In genomic region chrX:64192040-64192439, GRCh38 we compare ENCODE assay signal across 21 cellular contexts. TPM values are rescaled to one million over a fixed set of nuclear protein-coding genes. Genes with fewer than 3 reads are reported as not detected.
DNase-seq lines count a peak whose midpoint lies in the region; TF ChIP-seq lines count a peak whose summit lies in the region.
"Had no signal": no experiment of that assay in that cellular context is flagged by ENCODE, and none has a peak within 500 bp of the region (broad histone marks: within the 10 kb centered on the region; RNA-seq: fewer than 3 reads in every experiment).

No MANE protein-coding gene starts in this region.

- no peak overlapping the region for H3K27ac ChIP-seq in right atrium auricular region
- H3K27ac ChIP-seq in coronary artery, result no peak overlapping the region
- H3K27ac ChIP-seq in SJCRH30, result no peak overlapping the region
- H3K27ac ChIP-seq in dorsolateral prefrontal cortex, result no peak overlapping the region
- H3K27ac ChIP-seq: BLaER1, GM23248 had no signal

- H3K4me3 ChIP-seq in right atrium auricular region (no peak overlapping the region), H7 (ENCODE audit: insufficient read depth, low read depth, low read length) (no peak overlapping the region), coronary artery (no peak overlapping the region), SJCRH30 (no peak overlapping the region), dorsolateral prefrontal cortex (no peak overlapping the region)
- H3K4me3 ChIP-seq: BLaER1, GM23248 had no signal

- H3K36me3 ChIP-seq in right atrium auricular region, result peaks cover 13% of the 10 kb centered on the region
- H3K36me3 ChIP-seq in H7 (replicated peaks; ENCODE audit: control insufficient read depth, insufficient read depth, low read length), result peaks cover 3% of the 10 kb centered on the region; the same call in 1 of the 2 replicates
- H3K36me3 ChIP-seq in SJCRH30, result peaks cover 5% of the 10 kb centered on the region

- intact Hi-C loops in cardiac septum (cut with DNase I), result no loop called here
- intact Hi-C loops in dorsolateral prefrontal cortex (cut with DNase I), result loop anchor here in 1 of 2 donors (10.0 kb wide), 1 partner anchor 97 kb away; no protein-coding TSS in a partner anchor

- no peaks in the 10 kb centered on the region for H3K27me3 Mint-ChIP-seq in type B pancreatic cell
- H3K27me3 Mint-ChIP-seq: CD4-positive, alpha-beta memory T cell had no signal

- no peaks in the 10 kb centered on the region for H3K9me3 ChIP-seq in right atrium auricular region
- H3K9me3 ChIP-seq in SJCRH30 (replicated peaks), result no peaks in the 10 kb centered on the region
- H3K9me3 ChIP-seq: BLaER1 had no signal

- H3K4me1 ChIP-seq in right atrium auricular region (peaks cover 0 to 14% of the 10 kb centered on the region in 2 donors), SJCRH30 (no peaks in the 10 kb centered on the region)
- H3K4me1 ChIP-seq: BLaER1 had no signal

- peaks cover 8% of the 10 kb centered on the region for H3K36me3 Mint-ChIP-seq in type B pancreatic cell

- H3K27me3 ChIP-seq in right atrium auricular region, result no peaks in the 10 kb centered on the region
- H3K27me3 ChIP-seq in H7 (ENCODE audit: control insufficient read depth, insufficient read depth, low read length), result no peaks in the 10 kb centered on the region
- no peaks in the 10 kb centered on the region for H3K27me3 ChIP-seq in SJCRH30
- peaks cover 0 to 69% (median 0%) of the 10 kb centered on the region in 45 donors for H3K27me3 ChIP-seq in dorsolateral prefrontal cortex

- H3K4me3 Mint-ChIP-seq in type B pancreatic cell, result no peak overlapping the region
- H3K4me3 Mint-ChIP-seq: CD14-positive monocyte; CD4-positive, alpha-beta memory T cell; HFFc6 had no signal

- TF ChIP-seq CTCF in right atrium auricular region (IDR thresholded peaks at IDR 0.05) (no peak), coronary artery (IDR thresholded peaks at IDR 0.05) (no peak), type B pancreatic cell (conservative IDR thresholded peaks at IDR 0.05) (no peak), dorsolateral prefrontal cortex (IDR thresholded peaks at IDR 0.05 in 54 of 56, conservative IDR thresholded peaks at IDR 0.05 in 2 of 56; ENCODE audit: low read depth in 1 of 56, partially characterized antibody in 56 of 56) (no peak)

- H3K27ac Mint-ChIP-seq in type B pancreatic cell, result no peak overlapping the region
- H3K27ac Mint-ChIP-seq: CD4-positive, alpha-beta memory T cell; HFFc6 had no signal

- DNase-seq in cardiac septum (ENCODE audit: low spot score) (peak; percentile 61), right atrium auricular region (ENCODE audit: low spot score) (no peak), H7 (peak; percentile 2), coronary artery (ENCODE audit: low spot score) (peak; percentile 53), type B pancreatic cell (ENCODE audit: extremely low spot score, unreplicated experiment) (peak; percentile 10), SJCRH30 (no peak), dorsolateral prefrontal cortex (no peak), NCI-H1436 (lab: John Stamatoyannopoulos, UW) (no peak)
- DNase-seq: 8988T; Calu3; CD4-positive, alpha-beta memory T cell; DMS79 treated with DMSO at 0.1 percent for 48 hours; GF-D8; GM23248; HCEC 1CT; HFFc6; IMR-90 had no signal

- H3K4me1 Mint-ChIP-seq in type B pancreatic cell (ENCODE audit: unreplicated experiment), result no peaks in the 10 kb centered on the region
- H3K4me1 Mint-ChIP-seq: CD14-positive monocyte; CD4-positive, alpha-beta memory T cell had no signal

- no peaks in the 10 kb centered on the region for H3K9me3 Mint-ChIP-seq in type B pancreatic cell
- H3K9me3 Mint-ChIP-seq: CD4-positive, alpha-beta memory T cell; HFFc6 had no signal

RNA-seq across cellular contexts. Expression of gene AMER1, which starts 13.5 kb away (rescaled TPM):
- 3.9 TPM for total RNA-seq in cardiac septum
- 1 to 10 TPM; 3.5 to 4.1 TPM for total RNA-seq in right atrium auricular region
- total RNA-seq in H7 (2014; rRNA removed; shearing (Covaris generic)), result 7.4 and 8.3 TPM in 2 replicates
- 8.9 and 11.7 TPM in 2 replicates for total RNA-seq in type B pancreatic cell (ENCODE audit: low replicate concordance)
- 17.2 and 17.4 TPM in 2 replicates for total RNA-seq in SJCRH30 (2014; rRNA removed; shearing (Covaris generic))
- 1 to 10 TPM; 3.8 to 7.9 (median 6.3) TPM for total RNA-seq in dorsolateral prefrontal cortex

RNA-seq across cellular contexts. Expression of gene ASB12, which starts 38.4 kb away (rescaled TPM):
- total RNA-seq in cardiac septum (4.1 TPM), right atrium auricular region (under 1 TPM in 1 of 2 donors, not detected in 1; 0.85 TPM), type B pancreatic cell (ENCODE audit: low replicate concordance) (0.63 TPM in 1 of 2 replicates, not detected in the other), dorsolateral prefrontal cortex (under 1 TPM in 26 of 120 experiments, not detected in 94; 0.32 to 0.77 (median 0.47) TPM)
- 0.73 and 0.78 TPM in 2 replicates for total RNA-seq in H7 (2014; rRNA removed; shearing (Covaris generic))
- total RNA-seq in SJCRH30 (2014; rRNA removed; shearing (Covaris generic)), result 0.10 TPM in 1 of 2 replicates, not detected in the other
- total RNA-seq: A673; Calu3; CD4-positive, alpha-beta memory T cell; H4; HFFc6; IMR-90 had no signal

Comparison
In these comparisons a context has a peak if more than half of its experiments do, and no peak if none do; other contexts are left out.
1. DNase-seq: peak in cardiac septum (single experiment), H7 (single experiment), coronary artery (single experiment) and type B pancreatic cell (single experiment); none in right atrium auricular region (single experiment), SJCRH30 (0 of 2), dorsolateral prefrontal cortex (0 of 10) and NCI-H1436 (single experiment).